In the genomic region with DNA sequence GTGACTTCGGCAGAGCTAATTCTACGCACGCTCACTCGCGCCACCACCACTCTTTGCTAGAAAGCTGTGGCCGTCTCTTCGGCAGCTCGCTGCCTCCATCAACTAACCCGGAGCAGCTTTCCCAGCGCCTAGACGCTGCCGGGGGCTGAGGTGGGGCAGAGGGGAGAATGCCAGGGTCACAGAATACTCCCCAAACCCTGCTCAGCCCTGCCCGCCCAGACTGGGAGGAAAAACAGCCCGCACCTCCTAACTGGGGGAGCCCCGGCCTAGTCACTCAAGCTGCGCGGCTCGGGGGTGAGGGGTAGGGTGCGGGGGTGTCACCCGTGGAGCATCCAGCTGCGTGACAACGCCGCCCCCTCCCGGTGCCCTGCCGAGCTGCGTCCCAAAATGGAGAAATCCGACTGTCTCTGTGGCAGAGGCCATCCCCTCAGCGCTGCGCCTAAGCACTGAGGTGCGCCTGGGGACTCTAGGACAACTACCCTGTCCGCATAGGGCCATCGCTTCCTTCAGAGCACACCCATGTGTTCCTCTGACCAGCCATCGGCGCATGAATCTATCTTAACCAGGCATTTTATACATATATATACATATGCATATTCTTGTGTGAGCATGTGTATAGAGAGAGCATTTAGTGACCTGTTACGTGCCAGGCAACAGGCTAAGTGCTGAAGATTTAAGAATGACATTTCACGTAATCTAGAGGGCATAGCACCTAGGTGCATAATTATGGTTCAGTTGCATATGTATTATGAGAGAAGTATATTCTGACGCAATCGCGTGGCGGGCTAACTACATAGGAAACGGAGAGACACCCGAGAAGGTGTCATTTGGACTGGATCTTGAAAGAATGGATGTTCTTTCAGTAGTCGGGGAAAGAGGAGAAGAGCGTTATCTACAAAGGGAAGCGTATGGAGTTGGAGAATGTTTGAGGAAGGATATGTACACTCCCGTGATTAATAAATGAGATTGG, we compare ENCODE assay signal across 8 cellular contexts. TPM values are rescaled to one million over a fixed set of nuclear protein-coding genes. Genes with fewer than 3 reads are reported as not detected.
DNase-seq lines count a peak whose midpoint lies in the region; ATAC-seq and TF ChIP-seq lines count a peak whose summit lies in the region.

No MANE protein-coding gene starts in this region.

- POLR2A ChIA-PET in WTC11 (lab: Charles Lee), result interaction anchor here (0.7 to 1.2 kb wide), 2 partner anchors 10 to 20 kb away, joined by 3 to 4 read pairs; no protein-coding TSS in a partner anchor

- no peak for DNase-seq in GM12864 (ENCODE audit: low read depth)
- peak; percentile 50 for DNase-seq in NCI-H1092 (lab: John Stamatoyannopoulos, UW)
- DNase-seq in WTC11 (ENCODE audit: low spot score), result peak; percentile 70
- DNase-seq in breast epithelium (ENCODE audit: low spot score in 2 of 2), result peak; percentile 71 to 87
- peak; percentile 64 for DNase-seq in inferior parietal cortex (ENCODE audit: extremely low spot score)
- DNase-seq in stimulated activated CD4-positive, alpha-beta T cell treated with anti-CD3 and anti-CD28 coated beads, Interleukin-12 subunit alpha, Interleukin-12 subunit beta, amount 100 ng/mL, for 24 hours (ENCODE audit: low read depth in 2 of 2), result peak; percentile 77 to 79
- no peak for DNase-seq in NCI-H2029 treated with DMSO at 0.1 percent for 48 hours (lab: John Stamatoyannopoulos, UW)

- H3K27ac Mint-ChIP-seq in WTC11, result peak overlapping the region; percentile 53; the same call in 1 of the 2 replicates

- intact Hi-C loops in breast epithelium (cut with DNase I; ENCODE audit: low total_unique reads), result no loop called here

- H3K27me3 Mint-ChIP-seq in WTC11 (ENCODE audit: low read depth), result peaks cover 33% of the 10 kb centered on the region

- ATAC-seq in HG02571 (IDR thresholded peaks at IDR 0.05; ENCODE audit: unreplicated experiment), result peak; percentile 23
- ATAC-seq in WTC11, result peak; percentile 28

- H3K4me1 Mint-ChIP-seq in WTC11, result peaks cover 44% of the 10 kb centered on the region

- TF ChIP-seq CTCF in GM12864 (IDR thresholded peaks at IDR 0.05; ENCODE audit: low read depth, low read length, missing control alignments) (peak; percentile 56), WTC11 (IDR thresholded peaks at IDR 0.05) (peak; percentile 68), breast epithelium (IDR thresholded peaks at IDR 0.05) (peak; percentile 55 to 75 (median 73))

- no peaks in the 10 kb centered on the region for H3K9me3 ChIP-seq in breast epithelium

- no peaks in the 10 kb centered on the region for H3K4me1 ChIP-seq in breast epithelium

- no peaks in the 10 kb centered on the region for H3K27me3 ChIP-seq in breast epithelium

- no peaks in the 10 kb centered on the region for H3K9me3 Mint-ChIP-seq in WTC11

- peak overlapping the region; percentile 95 for H3K4me3 Mint-ChIP-seq in WTC11

- H3K36me3 ChIP-seq in breast epithelium, result no peaks in the 10 kb centered on the region

- CTCF ChIA-PET in WTC11 (lab: Charles Lee), result interaction anchor here (0.7 to 1.8 kb wide), 9 partner anchors 9 to 252 kb away, joined by 3 to 4 read pairs (median 4); no protein-coding TSS in a partner anchor

- no peaks in the 10 kb centered on the region for H3K36me3 Mint-ChIP-seq in WTC11

- no peak for TF ChIP-seq POLR2A in breast epithelium (IDR thresholded peaks at IDR 0.05)

- peak overlapping the region; percentile 90 to 99 for H3K27ac ChIP-seq in breast epithelium

- H3K4me3 ChIP-seq in GM12864 (ENCODE audit: low read depth, low read length), result peak overlapping the region; percentile 61
- H3K4me3 ChIP-seq in breast epithelium, result peak overlapping the region; percentile 86 to 92 (median 92)

TF ChIP-seq in WTC11, 78 proteins besides CTCF, POLR2A, EP300 and RAD21:
- TF ChIP-seq, protein P1, sequence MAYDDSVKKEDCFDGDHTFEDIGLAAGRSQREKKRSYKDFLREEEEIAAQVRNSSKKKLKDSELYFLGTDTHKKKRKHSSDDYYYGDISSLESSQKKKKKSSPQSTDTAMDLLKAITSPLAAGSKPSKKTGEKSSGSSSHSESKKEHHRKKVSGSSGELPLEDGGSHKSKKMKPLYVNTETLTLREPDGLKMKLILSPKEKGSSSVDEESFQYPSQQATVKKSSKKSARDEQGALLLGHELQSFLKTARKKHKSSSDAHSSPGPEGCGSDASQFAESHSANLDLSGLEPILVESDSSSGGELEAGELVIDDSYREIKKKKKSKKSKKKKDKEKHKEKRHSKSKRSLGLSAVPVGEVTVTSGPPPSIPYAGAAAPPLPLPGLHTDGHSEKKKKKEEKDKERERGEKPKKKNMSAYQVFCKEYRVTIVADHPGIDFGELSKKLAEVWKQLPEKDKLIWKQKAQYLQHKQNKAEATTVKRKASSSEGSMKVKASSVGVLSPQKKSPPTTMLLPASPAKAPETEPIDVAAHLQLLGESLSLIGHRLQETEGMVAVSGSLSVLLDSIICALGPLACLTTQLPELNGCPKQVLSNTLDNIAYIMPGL (CRISPR knock-in tag; IDR thresholded peaks at IDR 0.05), result peak; percentile 48
- no peak for TF ChIP-seq OVOL2 (CRISPR knock-in tag; IDR thresholded peaks at IDR 0.05; ENCODE audit: borderline replicate concordance)

RNA-seq across cellular contexts. Expression of a gene that starts 1.5 kb away (rescaled TPM):
- total RNA-seq in WTC11 (2021) (3.2 to 4.4 TPM (median 4.2 TPM) in 3 replicates), breast epithelium (10 to 100 TPM; 24.3 to 42.4 (median 25.9) TPM)

Comparison
In these comparisons a context has a peak if more than half of its experiments do, and no peak if none do; other contexts are left out.
1. DNase-seq: peak in NCI-H1092 (single experiment), WTC11 (single experiment), breast epithelium (2 of 2), inferior parietal cortex (single experiment) and stimulated activated CD4-positive, alpha-beta T cell treated with anti-CD3 and anti-CD28 coated beads, Interleukin-12 subunit alpha, Interleukin-12 subunit beta, amount 100 ng/mL, for 24 hours (2 of 2); none in GM12864 (single experiment) and NCI-H2029 treated with DMSO at 0.1 percent for 48 hours (single experiment).
2. Peak in every context shown above with its lines, with median percentiles within 50 percentile points of each other: CTCF ChIP-seq.